Comparison of ENCODE assay signal across 8 cellular contexts in the genomic region with DNA sequence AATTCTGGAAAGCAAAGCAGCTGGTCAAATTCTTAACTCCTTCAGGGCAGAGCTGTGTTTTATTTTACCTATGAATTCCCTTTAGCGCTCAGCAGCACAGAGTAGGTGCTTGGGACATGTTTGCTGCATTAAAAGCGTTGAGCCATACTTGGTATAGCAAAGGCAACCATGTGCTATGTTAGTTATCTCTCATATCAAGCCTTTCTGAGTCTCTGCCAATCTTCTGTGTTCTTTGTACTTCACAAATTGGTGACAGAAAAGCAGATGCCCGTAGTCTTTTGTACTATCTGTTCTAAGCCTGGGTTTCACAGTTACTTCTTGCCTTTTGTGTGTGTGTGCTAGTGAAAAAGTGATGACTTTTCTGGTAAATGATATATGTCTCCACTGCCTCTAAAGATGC.
"Had no signal": no experiment of that assay in that cellular context is flagged by ENCODE, and none has a peak within 500 bp of the region (broad histone marks: within the 10 kb centered on the region; RNA-seq: fewer than 3 reads in every experiment).

No MANE protein-coding gene starts in this region.

- DNase-seq: activated CD8-positive, alpha-beta memory T cell treated with anti-CD3 and anti-CD28 coated beads, Interleukin-2, amount 50 U/mL, for 4 hours; caudate nucleus; heart right ventricle; left colon; midbrain; sigmoid colon; spleen had no signal

- ATAC-seq: gastroesophageal sphincter, heart right ventricle, left colon had no signal

- H3K4me1 ChIP-seq: gastroesophageal sphincter, heart right ventricle, sigmoid colon, spleen had no signal

- H3K27me3 ChIP-seq: gastroesophageal sphincter, sigmoid colon, spleen had no signal

- H3K4me3 ChIP-seq: gastroesophageal sphincter, heart right ventricle, sigmoid colon, spleen had no signal

- H3K27ac ChIP-seq: gastroesophageal sphincter, heart right ventricle, sigmoid colon, spleen had no signal

- H3K36me3 ChIP-seq: gastroesophageal sphincter, heart right ventricle, sigmoid colon, spleen had no signal

- H3K9me3 ChIP-seq: gastroesophageal sphincter, heart right ventricle, sigmoid colon, spleen had no signal
